ENCODE assay signal across 8 cellular contexts in the genomic region with DNA sequence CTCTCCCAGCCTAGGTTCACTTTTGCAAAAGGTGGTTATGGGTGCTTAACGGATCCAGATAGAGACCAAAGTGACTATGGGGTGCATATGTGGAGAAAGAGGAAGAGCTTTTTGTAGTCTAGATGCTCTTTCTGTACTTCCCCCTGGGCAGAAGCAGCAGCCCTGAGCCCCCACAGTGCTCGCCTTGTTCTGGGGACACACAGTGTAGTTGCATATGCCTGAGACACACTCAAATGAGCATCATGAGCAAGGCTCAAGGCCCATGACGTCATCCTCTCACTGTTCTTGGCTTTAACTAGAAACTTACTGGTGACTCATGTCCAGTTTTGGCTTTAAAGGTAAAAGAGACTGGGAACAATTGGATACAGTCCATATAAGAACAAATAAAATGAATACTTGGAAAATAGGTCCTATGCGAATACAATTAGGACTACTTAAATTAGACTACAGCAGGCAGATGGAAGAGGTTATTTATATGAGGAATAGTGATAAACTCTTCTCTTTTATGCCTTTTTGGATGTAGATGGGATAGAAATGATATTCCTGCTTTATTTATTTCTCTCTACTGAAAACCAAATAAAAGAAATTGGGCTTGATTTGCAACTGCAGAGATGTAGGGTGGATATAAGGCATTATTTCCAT. TPM values are rescaled to one million over a fixed set of nuclear protein-coding genes. Genes with fewer than 3 reads are reported as not detected.
DNase-seq lines count a peak whose midpoint lies in the region; ATAC-seq and TF ChIP-seq lines count a peak whose summit lies in the region.

No MANE protein-coding gene starts in this region.

- no peak overlapping the region for H3K4me3 ChIP-seq in BJ (ENCODE audit: low read depth, low read length)
- H3K4me3 ChIP-seq in MG63, result no peak overlapping the region
- no peak overlapping the region for H3K4me3 ChIP-seq in cardiac fibroblast (replicated peaks in 1 of 2; ENCODE audit: low read depth in 2 of 2, low read length in 2 of 2)
- H3K4me3 ChIP-seq in CD4-positive, alpha-beta memory T cell (ENCODE audit: low read length in 2 of 2), result no peak overlapping the region

- H3K4me1 Mint-ChIP-seq in CD4-positive, alpha-beta memory T cell, result no peaks in the 10 kb centered on the region

- H3K4me3 Mint-ChIP-seq in CD4-positive, alpha-beta memory T cell, result no peak overlapping the region

- H3K27ac Mint-ChIP-seq in CD4-positive, alpha-beta memory T cell, result no peak overlapping the region

- peak; percentile 90 for DNase-seq in BJ (ENCODE audit: low read depth)
- peak; percentile 86 for DNase-seq in MG63
- DNase-seq in cardiac fibroblast (ENCODE audit: low read depth in 2 of 2), result peak; percentile 98 to 99
- peak; percentile 91 for DNase-seq in medulla oblongata (ENCODE audit: extremely low spot score)
- DNase-seq in ecto neural progenitor cell (ENCODE audit: low spot score), result no peak
- DNase-seq in retina, result no peak
- no peak for DNase-seq in CD4-positive, alpha-beta memory T cell

- no peak overlapping the region for H3K27ac ChIP-seq in CD4-positive, alpha-beta memory T cell (ENCODE audit: low read depth, low read length)

- CTCF ChIA-PET in BJ (lab: Yijun Ruan, JAX), result interaction anchor here (3.2 kb wide), 1 partner anchor 19 kb away, joined by 15 read pairs; a partner anchor contains a TSS
- CTCF ChIA-PET in CD4-positive, alpha-beta memory T cell (lab: Charles Lee; ENCODE audit: partially characterized antibody), result no interaction called here

- ATAC-seq in GM21390 (IDR thresholded peaks at IDR 0.05; ENCODE audit: unreplicated experiment), result peak; percentile 51

- no peak for TF ChIP-seq CTCF in BJ (IDR thresholded peaks at IDR 0.05; ENCODE audit: insufficient read depth, low read depth, low read length)
- no peak for TF ChIP-seq CTCF in cardiac fibroblast (IDR thresholded peaks at IDR 0.05; ENCODE audit: low read depth, low read length)

- H3K36me3 Mint-ChIP-seq in CD4-positive, alpha-beta memory T cell, result no peaks in the 10 kb centered on the region

- POLR2A ChIA-PET in BJ (lab: Charles Lee), result no interaction called here
- POLR2A ChIA-PET in CD4-positive, alpha-beta memory T cell (lab: Charles Lee; ENCODE audit: partially characterized antibody), result no interaction called here

- H3K4me1 ChIP-seq in CD4-positive, alpha-beta memory T cell (ENCODE audit: insufficient read depth, low read length), result no peaks in the 10 kb centered on the region

- H3K36me3 ChIP-seq in BJ (ENCODE audit: control insufficient read depth, insufficient read depth, low read length) (no peaks in the 10 kb centered on the region), MG63 (no peaks in the 10 kb centered on the region)
- H3K36me3 ChIP-seq in CD4-positive, alpha-beta memory T cell (ENCODE audit: insufficient read depth, low read length), result no peaks in the 10 kb centered on the region

- peaks cover 0 to 1% (median 0%) of the 10 kb centered on the region in 8 donors for H3K9me3 Mint-ChIP-seq in CD4-positive, alpha-beta memory T cell

- peaks cover 7% of the 10 kb centered on the region in 2 donors for H3K27me3 Mint-ChIP-seq in CD4-positive, alpha-beta memory T cell

- H3K27me3 ChIP-seq in BJ (ENCODE audit: control insufficient read depth, insufficient read depth, low read length) (no peaks in the 10 kb centered on the region), MG63 (no peaks in the 10 kb centered on the region)
- no peaks in the 10 kb centered on the region for H3K27me3 ChIP-seq in CD4-positive, alpha-beta memory T cell (ENCODE audit: insufficient read depth, low read length)

- no peaks in the 10 kb centered on the region for H3K9me3 ChIP-seq in MG63
- no peaks in the 10 kb centered on the region for H3K9me3 ChIP-seq in CD4-positive, alpha-beta memory T cell (ENCODE audit: control insufficient read depth in 1 of 2, low read length in 2 of 2)

- intact Hi-C loops in CD4-positive, alpha-beta memory T cell (cut with micrococcal nuclease), result no loop called here

RNA-seq across cellular contexts. Expression of a gene that starts 20.1 kb away (rescaled TPM):
- 21.1 and 30.6 TPM in 2 replicates for polyA plus RNA-seq in BJ (2011; rRNA removed)
- polyA minus RNA-seq in BJ (2011; rRNA and poly(A)+ RNA removed), result 30.9 and 31.4 TPM in 2 replicates
- 10.5 and 13.5 TPM in 2 replicates for total RNA-seq in MG63 (2014; rRNA removed; shearing (Covaris generic); ENCODE audit: low replicate concordance)
- 10 to 100 TPM; 39.1 to 39.6 TPM for total RNA-seq in CD4-positive, alpha-beta memory T cell
- 1 to 10 TPM; 1.4 to 6.3 TPM for polyA plus RNA-seq in CD4-positive, alpha-beta memory T cell

RNA-seq across cellular contexts. Expression of a gene that starts 33.3 kb away (rescaled TPM):
- polyA plus RNA-seq in BJ (2011; rRNA removed), result 13.4 and 16.4 TPM in 2 replicates
- polyA minus RNA-seq in BJ (2011; rRNA and poly(A)+ RNA removed), result 18.9 and 20.1 TPM in 2 replicates
- total RNA-seq in MG63 (2014; rRNA removed; shearing (Covaris generic); ENCODE audit: low replicate concordance), result 13.4 and 20.6 TPM in 2 replicates
- total RNA-seq in CD4-positive, alpha-beta memory T cell, result 10 to 100 TPM; 25.9 to 28.9 TPM
- 1 to 10 TPM in 1 of 2 donors, under 1 TPM in 1; 0.97 to 2.9 TPM for polyA plus RNA-seq in CD4-positive, alpha-beta memory T cell

RNA-seq across cellular contexts. Expression of a gene that starts 52.9 kb away (rescaled TPM):
- 1.2 and 1.3 TPM in 2 replicates for polyA plus RNA-seq in BJ (2011; rRNA removed)
- 0.82 and 3.0 TPM in 2 replicates for polyA minus RNA-seq in BJ (2011; rRNA and poly(A)+ RNA removed)
- total RNA-seq in MG63 (2014; rRNA removed; shearing (Covaris generic); ENCODE audit: low replicate concordance), result 0.46 and 3.8 TPM in 2 replicates
- 1 to 10 TPM; 1.9 to 2.7 TPM for total RNA-seq in CD4-positive, alpha-beta memory T cell
- 1 to 10 TPM in 1 of 2 donors, under 1 TPM in 1; 0.33 to 1.0 TPM for polyA plus RNA-seq in CD4-positive, alpha-beta memory T cell

Comparison
In these comparisons a context has a peak if more than half of its experiments do, and no peak if none do; other contexts are left out.
1. DNase-seq: peak in BJ (single experiment), MG63 (single experiment), cardiac fibroblast (2 of 2) and medulla oblongata (single experiment); none in ecto neural progenitor cell (single experiment), retina (single experiment) and CD4-positive, alpha-beta memory T cell (0 of 5).